12 cellular contexts compared by ENCODE assay signal in the genomic region with DNA sequence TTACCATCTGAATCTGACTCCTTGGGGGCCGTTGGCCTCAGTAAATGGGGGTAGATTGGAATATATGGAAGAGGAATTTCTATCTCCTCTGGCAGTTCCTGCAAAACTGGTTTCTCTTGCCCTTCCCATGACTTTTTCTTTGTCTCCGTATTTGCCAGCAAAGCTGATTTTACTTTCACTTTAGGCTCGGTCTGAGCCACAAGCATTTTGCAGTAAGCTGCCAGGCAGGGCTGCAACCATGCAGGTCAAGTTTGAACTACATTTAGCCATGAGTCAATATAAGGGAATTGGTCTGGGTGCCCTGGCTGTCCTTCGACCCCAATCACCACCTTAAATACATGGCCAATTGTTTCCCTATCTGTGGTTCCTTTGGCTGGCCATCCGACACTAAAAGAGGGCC.
DNase-seq lines count a peak whose midpoint lies in the region; ATAC-seq and TF ChIP-seq lines count a peak whose summit lies in the region.
"Had no signal": no experiment of that assay in that cellular context is flagged by ENCODE, and none has a peak within 500 bp of the region (broad histone marks: within the 10 kb centered on the region; RNA-seq: fewer than 3 reads in every experiment).

No MANE protein-coding gene starts in this region.

- H3K4me1 ChIP-seq in PC-9 (replicated peaks; ENCODE audit: insufficient read depth), result peaks cover 18% of the 10 kb centered on the region

- H4K20me1 ChIP-seq in PC-9 (ENCODE audit: insufficient read depth), result no peaks in the 10 kb centered on the region

- H3K27me3 ChIP-seq in PC-9 (ENCODE audit: insufficient read depth, low read depth), result no peaks in the 10 kb centered on the region

- intact Hi-C loops in PC-9 (cut with micrococcal nuclease; ENCODE audit: unreplicated experiment), result loop anchor here (2.0 to 5.0 kb wide), 3 partner anchors 94 to 173 kb away; partner anchors contain the start of gene TRIM24

- H2AFZ ChIP-seq in PC-9, result no peak overlapping the region

- H3K27ac Mint-ChIP-seq in activated naive CD4-positive, alpha-beta T cell treated with anti-CD3 and anti-CD28 coated beads, Interleukin-2, amount 50 U/mL, for 72 hours, result no peak overlapping the region
- H3K27ac Mint-ChIP-seq: CD8-positive, alpha-beta T cell had no signal

- peaks cover 21% of the 10 kb centered on the region; the same call in 1 of the 2 replicates for H3F3A ChIP-seq in PC-9 (ENCODE audit: insufficient read depth, low read depth)

- peak overlapping the region; percentile 37 for H3K27ac ChIP-seq in PC-9

- peaks cover 24% of the 10 kb centered on the region for H3K9me3 ChIP-seq in PC-9 (ENCODE audit: insufficient read depth, low read depth)

- peaks cover 32% of the 10 kb centered on the region for H3K36me3 ChIP-seq in PC-9 (ENCODE audit: low read depth)

- H3K79me2 ChIP-seq in PC-9 (ENCODE audit: low read depth), result no peaks in the 10 kb centered on the region

- DNase-seq in ELF-1 (ENCODE audit: low read depth, low spot score) (peak; percentile 35), PC-9 (peak; percentile 71 to 90), fibroblast of villous mesenchyme (ENCODE audit: low read depth) (peak; percentile 8), non-pigmented ciliary epithelial cell (ENCODE audit: low read depth) (peak; percentile 14), foreskin melanocyte (no peak)
- DNase-seq in activated naive CD4-positive, alpha-beta T cell treated with anti-CD3 and anti-CD28 coated beads, Interleukin-2, amount 50 U/mL, for 72 hours (ENCODE audit: low spot score in 2 of 2), result no peak
- DNase-seq: activated T-cell treated with anti-CD3 and anti-CD28 coated beads, Interleukin-2, amount 50 U/mL, for 48 hours; CD8-positive, alpha-beta T cell; cerebellar nuclear complex; NCI-H2081 treated with DMSO at 0.1 percent for 48 hours had no signal

- peaks cover 24 to 35% of the 10 kb centered on the region in 2 donors for H3K9me3 Mint-ChIP-seq in activated naive CD4-positive, alpha-beta T cell treated with anti-CD3 and anti-CD28 coated beads, Interleukin-2, amount 50 U/mL, for 72 hours

- no peak for ATAC-seq in GM18868 (IDR thresholded peaks at IDR 0.05; ENCODE audit: unreplicated experiment)
- ATAC-seq in GM18909 (IDR thresholded peaks at IDR 0.05; ENCODE audit: poor library complexity, unreplicated experiment), result no peak
- ATAC-seq in activated naive CD4-positive, alpha-beta T cell treated with anti-CD3 and anti-CD28 coated beads, Interleukin-2, amount 50 U/mL, for 72 hours, result no peak
- ATAC-seq: CD8-positive, alpha-beta T cell had no signal

- no TSS peak for BruUV-seq in PC-9 (replicated peaks; lab: Mats Ljungman, UMichigan)

- POLR2A ChIA-PET in PC-9 (lab: Charles Lee; ENCODE audit: unreplicated experiment), result no interaction called here

- peaks cover 66 to 73% of the 10 kb centered on the region in 2 donors for H3K36me3 Mint-ChIP-seq in activated naive CD4-positive, alpha-beta T cell treated with anti-CD3 and anti-CD28 coated beads, Interleukin-2, amount 50 U/mL, for 72 hours

- H3K4me3 ChIP-seq in PC-9 (peak overlapping the region; percentile 41; the same call in 1 of the 2 replicates), fibroblast of villous mesenchyme (ENCODE audit: low read depth, low read length) (no peak overlapping the region)

- peak overlapping the region; percentile 83 for H3K4me2 ChIP-seq in PC-9

- TF ChIP-seq CTCF in PC-9 (conservative IDR thresholded peaks at IDR 0.05) (no peak), fibroblast of villous mesenchyme (IDR thresholded peaks at IDR 0.05; ENCODE audit: insufficient read depth, low read depth, low read length) (no peak)

- H3K9me2 ChIP-seq in PC-9 (ENCODE audit: insufficient read depth), result no peaks in the 10 kb centered on the region

- CTCF ChIA-PET in PC-9 (lab: Charles Lee), result no interaction called here

Comparison
In these comparisons a context has a peak if more than half of its experiments do, and no peak if none do; other contexts are left out.
1. DNase-seq: peak in ELF-1 (single experiment), PC-9 (2 of 2), fibroblast of villous mesenchyme (single experiment) and non-pigmented ciliary epithelial cell (single experiment); none in activated naive CD4-positive, alpha-beta T cell treated with anti-CD3 and anti-CD28 coated beads, Interleukin-2, amount 50 U/mL, for 72 hours (0 of 2) and foreskin melanocyte (single experiment).